ENCODE assay signal across 20 cellular contexts in genomic region chr3:66144792-66145733, GRCh38.
DNase-seq lines count a peak whose midpoint lies in the region; ATAC-seq, FAIRE-seq and TF ChIP-seq lines count a peak whose summit lies in the region.
"Had no signal": no experiment of that assay in that cellular context is flagged by ENCODE, and none has a peak within 500 bp of the region (broad histone marks: within the 10 kb centered on the region; RNA-seq: fewer than 3 reads in every experiment).

No MANE protein-coding gene starts in this region.

- in situ Hi-C loops in GM23248 (cut with MboI), result loop anchor here (10.0 kb wide), 1 partner anchor 360 kb away; no protein-coding TSS in a partner anchor

- 20 to 21% methylated on average over 4 of the region's 4 CpGs for WGBS in GM23248 (ENCODE audit: low coverage in 1 of 2, low lambda C conversion rate in 2 of 2, missing lambda C conversion rate in 2 of 2), 2 experiments

- DNase-seq in GM23248, result peak; percentile 66
- DNase-seq in RCC 7860 (ENCODE audit: low spot score), result no peak
- peak; percentile 55 for DNase-seq in retinal pigment epithelial cell (ENCODE audit: low read depth)
- DNase-seq in NCI-H2196 (lab: John Stamatoyannopoulos, UW; ENCODE audit: unreplicated experiment), result no peak
- no peak for DNase-seq in NCI-H1930 (lab: John Stamatoyannopoulos, UW)
- DNase-seq: activated CD8-positive, alpha-beta T cell treated with anti-CD3 and anti-CD28 coated beads for 36 hours; activated naive CD8-positive, alpha-beta T cell treated with anti-CD3 and anti-CD28 coated beads, Interleukin-2, amount 10 ng/mL, durations not matched to agents 7 days and 5 days; activated T-cell treated with anti-CD3 and anti-CD28 coated beads, Interleukin-2, amount 50 U/mL, for 72 hours; CD4-positive, CD25-positive, alpha-beta regulatory T cell; glutamatergic neuron; H9; NCI-H1436; stimulated activated CD4-positive, alpha-beta T cell treated with anti-CD3 and anti-CD28 coated beads, Interleukin-4, amount 100 ng/mL, for 1 hour; stimulated activated CD8-positive, alpha-beta memory T cell treated with anti-CD3 and anti-CD28 coated beads, Interleukin-4, amount 100 ng/mL, for 48 hours; testis had no signal

- TF ChIP-seq CTCF in retinal pigment epithelial cell (conservative IDR thresholded peaks at IDR 0.05; ENCODE audit: low read depth, low read length), result no peak

- ATAC-seq in esophagus mucosa, result peak; percentile 67
- ATAC-seq in GM18502 (IDR thresholded peaks at IDR 0.05; ENCODE audit: poor library complexity, unreplicated experiment), result no peak
- ATAC-seq: activated CD8-positive, alpha-beta T cell treated with anti-CD3 and anti-CD28 coated beads for 36 hours; activated T-cell treated with anti-CD3 and anti-CD28 coated beads, Interleukin-2, amount 50 U/mL, for 72 hours; sciatic nerve had no signal

- no peaks in the 10 kb centered on the region; the same call in 1 of the 2 replicates for H3F3A ChIP-seq in GM23248 (ENCODE audit: insufficient read depth)

- H3K27ac ChIP-seq in GM23248, result no peak overlapping the region
- H3K27ac ChIP-seq: SJSA1, testis had no signal

- H4K20me1 ChIP-seq in GM23248 (ENCODE audit: insufficient read depth), result no peaks in the 10 kb centered on the region

- no peaks in the 10 kb centered on the region for H3K27me3 ChIP-seq in GM23248 (replicated peaks; ENCODE audit: insufficient read depth)
- H3K27me3 ChIP-seq: SJSA1, testis had no signal

- H3K4me1 ChIP-seq in GM23248 (ENCODE audit: insufficient read depth), result peaks cover 8% of the 10 kb centered on the region
- H3K4me1 ChIP-seq: testis had no signal

- no peaks in the 10 kb centered on the region for H3K9me2 ChIP-seq in GM23248 (ENCODE audit: insufficient read depth)

- H3K9me3 ChIP-seq in GM23248 (ENCODE audit: low read depth), result no peaks in the 10 kb centered on the region
- H3K9me3 ChIP-seq: SJSA1, testis had no signal

- H3K4me3 ChIP-seq in GM23248 (no peak overlapping the region), retinal pigment epithelial cell (ENCODE audit: low read length) (no peak overlapping the region)
- H3K4me3 ChIP-seq: SJSA1, testis had no signal

- H3K9ac ChIP-seq in GM23248, result no peak overlapping the region

- no peaks in the 10 kb centered on the region for H3K79me2 ChIP-seq in GM23248 (ENCODE audit: insufficient read depth)

- H3K4me2 ChIP-seq in GM23248 (ENCODE audit: unreplicated experiment), result no peak overlapping the region

- FAIRE-seq in RCC 7860 (lab: Jason Lieb, UNC), result peak; percentile 82
- FAIRE-seq: GM12891 had no signal

- H3K36me3 ChIP-seq in GM23248 (ENCODE audit: low read depth), result no peaks in the 10 kb centered on the region
- H3K36me3 ChIP-seq: SJSA1 had no signal

- H2AFZ ChIP-seq in GM23248, result 0 out of 2 replicates have a peak overlapping the region, but pooled peaks have one; percentile 4

Comparison
In these comparisons a context has a peak if more than half of its experiments do, and no peak if none do; other contexts are left out.
1. DNase-seq: peak in GM23248 (single experiment) and retinal pigment epithelial cell (single experiment); none in RCC 7860 (single experiment), NCI-H2196 (single experiment) and NCI-H1930 (0 of 2).